In genomic region chr2:226031078-226031937, GRCh38 we compare ENCODE assay signal across 1 cellular context.
TF ChIP-seq lines count a peak whose summit lies in the region.

No MANE protein-coding gene starts in this region.

TF ChIP-seq in HepG2, 621 proteins besides CTCF, POLR2A, EP300 and RAD21 (continued from another document and continues in another):
- TF ChIP-seq, protein P1, sequence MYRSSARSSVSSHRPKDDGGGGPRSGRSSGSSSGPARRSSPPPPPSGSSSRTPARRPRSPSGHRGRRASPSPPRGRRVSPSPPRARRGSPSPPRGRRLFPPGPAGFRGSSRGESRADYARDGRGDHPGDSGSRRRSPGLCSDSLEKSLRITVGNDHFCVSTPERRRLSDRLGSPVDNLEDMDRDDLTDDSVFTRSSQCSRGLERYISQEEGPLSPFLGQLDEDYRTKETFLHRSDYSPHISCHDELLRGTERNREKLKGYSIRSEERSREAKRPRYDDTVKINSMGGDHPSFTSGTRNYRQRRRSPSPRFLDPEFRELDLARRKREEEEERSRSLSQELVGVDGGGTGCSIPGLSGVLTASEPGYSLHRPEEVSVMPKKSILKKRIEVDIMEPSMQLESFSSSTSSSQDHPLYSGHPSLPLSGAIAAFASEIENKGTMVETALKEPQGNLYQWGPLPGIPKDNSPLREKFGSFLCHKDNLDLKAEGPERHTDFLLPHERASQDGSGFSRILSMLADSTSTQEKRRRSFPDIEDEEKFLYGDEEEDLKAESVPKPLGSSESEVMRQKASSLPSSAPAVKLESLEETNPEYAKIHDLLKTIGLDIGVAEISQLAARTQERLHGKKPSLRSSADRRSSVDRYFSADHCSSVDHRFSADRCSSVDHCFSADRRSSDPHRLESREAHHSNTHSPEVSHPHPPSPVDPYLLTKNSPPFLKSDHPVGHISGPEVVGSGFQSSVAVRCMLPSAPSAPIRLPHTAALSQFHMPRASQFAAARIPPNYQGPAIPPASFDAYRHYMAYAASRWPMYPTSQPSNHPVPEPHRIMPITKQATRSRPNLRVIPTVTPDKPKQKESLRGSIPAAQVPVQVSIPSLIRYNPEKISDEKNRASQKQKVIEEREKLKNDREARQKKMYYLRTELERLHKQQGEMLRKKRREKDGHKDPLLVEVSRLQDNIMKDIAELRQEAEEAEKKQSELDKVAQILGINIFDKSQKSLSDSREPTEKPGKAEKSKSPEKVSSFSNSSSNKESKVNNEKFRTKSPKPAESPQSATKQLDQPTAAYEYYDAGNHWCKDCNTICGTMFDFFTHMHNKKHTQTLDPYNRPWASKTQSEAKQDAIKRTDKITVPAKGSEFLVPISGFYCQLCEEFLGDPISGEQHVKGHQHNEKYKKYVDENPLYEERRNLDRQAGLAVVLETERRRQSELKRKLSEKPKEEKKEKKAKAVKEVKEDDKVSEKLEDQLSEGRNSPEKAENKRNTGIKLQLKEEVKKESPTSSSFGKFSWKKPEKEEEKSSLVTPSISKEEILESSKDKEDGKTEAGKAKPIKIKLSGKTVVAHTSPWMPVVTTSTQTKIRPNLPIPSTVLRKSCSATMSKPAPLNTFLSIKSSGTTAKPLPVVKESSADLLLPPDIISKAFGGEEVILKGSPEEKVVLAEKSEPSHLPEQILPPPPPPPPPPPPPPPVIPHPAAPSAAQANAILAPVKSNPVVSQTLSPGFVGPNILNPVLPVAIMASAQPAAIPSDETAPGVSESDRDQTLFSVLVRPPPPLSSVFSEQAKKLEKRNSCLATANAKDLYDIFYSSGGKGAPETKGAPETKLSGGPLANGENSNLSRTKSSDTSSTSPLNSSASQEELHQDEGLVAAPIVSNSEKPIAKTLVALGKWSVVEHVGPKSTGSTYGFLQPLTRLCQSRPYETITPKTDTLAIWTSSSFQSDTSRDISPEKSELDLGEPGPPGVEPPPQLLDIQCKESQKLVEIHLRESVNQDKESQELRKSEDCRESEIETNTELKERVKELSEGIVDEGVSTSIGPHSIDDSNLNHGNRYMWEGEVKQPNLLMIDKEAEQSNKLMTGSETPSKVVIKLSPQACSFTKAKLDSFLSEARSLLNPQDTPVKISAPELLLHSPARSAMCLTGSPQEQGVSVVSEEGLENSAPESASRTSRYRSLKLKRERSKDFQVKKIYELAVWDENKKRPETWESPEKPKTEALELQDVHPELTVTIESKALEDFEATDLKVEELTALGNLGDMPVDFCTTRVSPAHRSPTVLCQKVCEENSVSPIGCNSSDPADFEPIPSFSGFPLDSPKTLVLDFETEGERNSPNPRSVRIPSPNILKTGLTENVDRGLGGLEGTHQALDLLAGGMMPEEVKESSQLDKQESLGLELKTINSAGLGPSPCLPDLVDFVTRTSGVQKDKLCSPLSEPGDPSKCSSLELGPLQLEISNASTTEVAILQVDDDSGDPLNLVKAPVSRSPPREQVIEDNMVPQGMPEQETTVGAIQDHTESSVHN (CRISPR knock-in tag; IDR thresholded peaks at IDR 0.05) = no peak
- TF ChIP-seq ZHX1 (CRISPR knock-in tag; IDR thresholded peaks at IDR 0.05; ENCODE audit: low read depth) (0 out of 2 replicates have a peak, but pooled peaks have one; percentile 54), TARDBP (CRISPR knock-in tag; IDR thresholded peaks at IDR 0.05) (no peak; the same call in 1 of the 2 replicates), HOXA5 (CRISPR knock-in tag; IDR thresholded peaks at IDR 0.05) (peak; percentile 90), PHB2 (IDR thresholded peaks at IDR 0.05; ENCODE audit: partially characterized antibody) (no peak), HIC2 (CRISPR knock-in tag; IDR thresholded peaks at IDR 0.05; ENCODE audit: low read depth) (peak; percentile 77), ATM (IDR thresholded peaks at IDR 0.05; ENCODE audit: borderline replicate concordance) (no peak), ZBTB21 (CRISPR knock-in tag; IDR thresholded peaks at IDR 0.05) (no peak), POLR2AphosphoS2 (IDR thresholded peaks at IDR 0.05; ENCODE audit: low read depth, low read length) (no peak), BATF2 (CRISPR knock-in tag; IDR thresholded peaks at IDR 0.05) (no peak), ZNF773 (CRISPR knock-in tag; IDR thresholded peaks at IDR 0.05; ENCODE audit: borderline replicate concordance) (0 out of 2 replicates have a peak, but pooled peaks have one; percentile 43), HNRNPUL1 (IDR thresholded peaks at IDR 0.05; ENCODE audit: low read depth, low read length) (no peak), FOXC1 (CRISPR knock-in tag; IDR thresholded peaks at IDR 0.05; ENCODE audit: borderline replicate concordance) (peak; percentile 89; the same call in 1 of the 2 replicates), KLF12 (CRISPR knock-in tag; IDR thresholded peaks at IDR 0.05; ENCODE audit: borderline replicate concordance) (0 out of 2 replicates have a peak, but pooled peaks have one; percentile 32), ZNF530 (CRISPR knock-in tag; IDR thresholded peaks at IDR 0.05; ENCODE audit: low read depth) (no peak), STAG1 (CRISPR knock-in tag; IDR thresholded peaks at IDR 0.05) (peak; percentile 44), KLF16 (CRISPR knock-in tag; IDR thresholded peaks at IDR 0.05) (peak in 1 of 2 experiments; percentile 23; a peak in 2 of 4 replicates), SKI (IDR thresholded peaks at IDR 0.05; ENCODE audit: partially characterized antibody) (peak; percentile 99), ARID5B (CRISPR knock-in tag; IDR thresholded peaks at IDR 0.05) (peak; percentile 66), ZNF629 (CRISPR knock-in tag; conservative IDR thresholded peaks at IDR 0.05) (peak; percentile 27; the same call in 1 of the 2 replicates), CCAR2 (optimal IDR thresholded peaks at IDR 0.05; ENCODE audit: low read depth, low read length) (no peak), BRD4 (CRISPR knock-in tag; IDR thresholded peaks at IDR 0.05) (peak; percentile 81; the same call in 1 of the 2 replicates), ELF3 (CRISPR knock-in tag; IDR thresholded peaks at IDR 0.05) (peak; percentile 74; the same call in 1 of the 2 replicates), SMYD3 (CRISPR knock-in tag; IDR thresholded peaks at IDR 0.05) (no peak; the same call in 1 of the 2 replicates), ZNF382 (CRISPR knock-in tag; IDR thresholded peaks at IDR 0.05; ENCODE audit: borderline replicate concordance) (no peak), ZNF451 (CRISPR knock-in tag; IDR thresholded peaks at IDR 0.05) (peak; percentile 80; the same call in 1 of the 2 replicates), ZNF180 (CRISPR knock-in tag; IDR thresholded peaks at IDR 0.05; ENCODE audit: borderline replicate concordance, low read depth) (no peak)
- TF ChIP-seq, protein P2, sequence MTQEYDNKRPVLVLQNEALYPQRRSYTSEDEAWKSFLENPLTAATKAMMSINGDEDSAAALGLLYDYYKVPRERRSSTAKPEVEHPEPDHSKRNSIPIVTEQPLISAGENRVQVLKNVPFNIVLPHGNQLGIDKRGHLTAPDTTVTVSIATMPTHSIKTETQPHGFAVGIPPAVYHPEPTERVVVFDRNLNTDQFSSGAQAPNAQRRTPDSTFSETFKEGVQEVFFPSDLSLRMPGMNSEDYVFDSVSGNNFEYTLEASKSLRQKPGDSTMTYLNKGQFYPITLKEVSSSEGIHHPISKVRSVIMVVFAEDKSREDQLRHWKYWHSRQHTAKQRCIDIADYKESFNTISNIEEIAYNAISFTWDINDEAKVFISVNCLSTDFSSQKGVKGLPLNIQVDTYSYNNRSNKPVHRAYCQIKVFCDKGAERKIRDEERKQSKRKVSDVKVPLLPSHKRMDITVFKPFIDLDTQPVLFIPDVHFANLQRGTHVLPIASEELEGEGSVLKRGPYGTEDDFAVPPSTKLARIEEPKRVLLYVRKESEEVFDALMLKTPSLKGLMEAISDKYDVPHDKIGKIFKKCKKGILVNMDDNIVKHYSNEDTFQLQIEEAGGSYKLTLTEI (CRISPR knock-in tag; conservative IDR thresholded peaks at IDR 0.05) = no peak
- TF ChIP-seq, protein P3, sequence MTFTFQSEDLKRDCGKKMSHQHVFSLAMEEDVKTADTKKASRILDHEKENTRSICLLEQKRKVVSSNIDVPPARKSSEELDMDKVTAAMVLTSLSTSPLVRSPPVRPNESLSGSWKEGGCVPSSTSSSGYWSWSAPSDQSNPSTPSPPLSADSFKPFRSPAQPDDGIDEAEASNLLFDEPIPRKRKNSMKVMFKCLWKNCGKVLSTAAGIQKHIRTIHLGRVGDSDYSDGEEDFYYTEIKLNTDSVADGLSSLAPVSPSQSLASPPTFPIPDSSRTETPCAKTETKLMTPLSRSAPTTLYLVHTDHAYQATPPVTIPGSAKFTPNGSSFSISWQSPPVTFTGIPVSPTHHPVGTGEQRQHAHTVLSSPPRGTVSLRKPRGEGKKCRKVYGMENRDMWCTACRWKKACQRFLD (CRISPR knock-in tag; IDR thresholded peaks at IDR 0.05; ENCODE audit: borderline replicate concordance) = peak; percentile 51; the same call in 1 of the 2 replicates
